ENCODE assay signal across 22 cellular contexts in genomic region chr14:100115726-100116125, GRCh38. TPM values are rescaled to one million over a fixed set of nuclear protein-coding genes. Genes with fewer than 3 reads are reported as not detected.
A peak's percentile ranks its signal among the peaks of the same experiment; 100 is the strongest.
DNase-seq lines count a peak whose midpoint lies in the region; ATAC-seq lines count a peak whose summit lies in the region.
"Had no signal": no experiment of that assay in that cellular context is flagged by ENCODE, and none has a peak within 500 bp of the region (broad histone marks: within the 10 kb centered on the region; RNA-seq: fewer than 3 reads in every experiment).

No MANE protein-coding gene starts in this region.

- no peak for DNase-seq in activated T-cell treated with anti-CD3 and anti-CD28 coated beads, Interleukin-2, amount 50 U/mL, for 72 hours
- no peak for DNase-seq in activated T-cell treated with anti-CD3 and anti-CD28 coated beads, Interleukin-2, amount 50 U/mL, for 4 hours
- no peak for DNase-seq in activated naive CD4-positive, alpha-beta T cell treated with anti-CD3 and anti-CD28 coated beads, Interleukin-2, amount 50 U/mL, for 72 hours (ENCODE audit: low spot score in 2 of 2)
- DNase-seq in medulla oblongata (ENCODE audit: extremely low spot score) (peak; percentile 92), substantia nigra (lab: John Stamatoyannopoulos, UW) (peak in 34 of 49 donors; percentile 23 to 84 (median 50)), NCI-H2107 (lab: John Stamatoyannopoulos, UW) (no peak)
- DNase-seq in stimulated activated CD8-positive, alpha-beta memory T cell treated with anti-CD3 and anti-CD28 coated beads, Interleukin-4, amount 100 ng/mL, for 48 hours, result no peak
- no peak for DNase-seq in CD8-positive, alpha-beta memory T cell
- DNase-seq: ACHN; activated CD4-positive, CD25-positive, alpha-beta regulatory T cell; lower lobe of right lung; NCI-H1105 treated with DMSO at 0.1 percent for 48 hours; NCI-H774; PC-3; SIG-M5; small intestine; T-helper 2 cell; tibial artery had no signal

- peaks cover 41% of the 10 kb centered on the region for H3K4me1 Mint-ChIP-seq in activated T-cell treated with anti-CD3 and anti-CD28 coated beads, Interleukin-2, amount 50 U/mL, for 72 hours (ENCODE audit: low read depth)
- H3K4me1 Mint-ChIP-seq in activated T-cell treated with anti-CD3 and anti-CD28 coated beads, Interleukin-2, amount 50 U/mL, for 4 hours (ENCODE audit: low read depth), result peaks cover 37% of the 10 kb centered on the region
- peaks cover 28 to 71% (median 38%) of the 10 kb centered on the region in 3 donors for H3K4me1 Mint-ChIP-seq in CD8-positive, alpha-beta memory T cell

- peaks cover 0 to 14% of the 10 kb centered on the region in 2 donors for H3K36me3 Mint-ChIP-seq in activated T-cell treated with anti-CD3 and anti-CD28 coated beads, Interleukin-2, amount 50 U/mL, for 72 hours (ENCODE audit: insufficient read depth in 2 of 2)
- peaks cover 30% of the 10 kb centered on the region for H3K36me3 Mint-ChIP-seq in activated T-cell treated with anti-CD3 and anti-CD28 coated beads, Interleukin-2, amount 50 U/mL, for 4 hours (ENCODE audit: insufficient read depth)
- peaks cover 0 to 14% of the 10 kb centered on the region in 2 donors for H3K36me3 Mint-ChIP-seq in activated naive CD4-positive, alpha-beta T cell treated with anti-CD3 and anti-CD28 coated beads, Interleukin-2, amount 50 U/mL, for 72 hours
- peaks cover 3 to 96% (median 18%) of the 10 kb centered on the region in 3 donors for H3K36me3 Mint-ChIP-seq in CD8-positive, alpha-beta memory T cell

- POLR2A ChIA-PET in CD8-positive, alpha-beta memory T cell (lab: Charles Lee), result no interaction called here

- CTCF ChIA-PET in CD8-positive, alpha-beta memory T cell (lab: Charles Lee), result interaction anchor here (1.5 to 58.3 kb wide), 3 partner anchors 11 to 77 kb away, joined by 7 to 1568 read pairs (median 7); partner anchors contain the start of gene EVL

- H3K4me3 Mint-ChIP-seq in activated T-cell treated with anti-CD3 and anti-CD28 coated beads, Interleukin-2, amount 50 U/mL, for 72 hours, result no peak overlapping the region
- H3K4me3 Mint-ChIP-seq in activated T-cell treated with anti-CD3 and anti-CD28 coated beads, Interleukin-2, amount 50 U/mL, for 4 hours, result no peak overlapping the region
- H3K4me3 Mint-ChIP-seq in CD8-positive, alpha-beta memory T cell, result no peak overlapping the region

- H3K36me3 ChIP-seq in CD8-positive, alpha-beta memory T cell (ENCODE audit: insufficient read depth, low read length), result peaks cover 85% of the 10 kb centered on the region
- H3K36me3 ChIP-seq: prostate gland, tibial artery had no signal

- no peak for ATAC-seq in activated T-cell treated with anti-CD3 and anti-CD28 coated beads, Interleukin-2, amount 50 U/mL, for 72 hours (replicated peaks in 1 of 2)
- ATAC-seq in activated T-cell treated with anti-CD3 and anti-CD28 coated beads, Interleukin-2, amount 50 U/mL, for 4 hours, result no peak
- no peak for ATAC-seq in activated naive CD4-positive, alpha-beta T cell treated with anti-CD3 and anti-CD28 coated beads, Interleukin-2, amount 50 U/mL, for 72 hours
- ATAC-seq: esophagus mucosa, lower lobe of right lung, PC-3 had no signal

- no peaks in the 10 kb centered on the region for H3K9me3 Mint-ChIP-seq in activated T-cell treated with anti-CD3 and anti-CD28 coated beads, Interleukin-2, amount 50 U/mL, for 72 hours
- no peaks in the 10 kb centered on the region for H3K9me3 Mint-ChIP-seq in activated T-cell treated with anti-CD3 and anti-CD28 coated beads, Interleukin-2, amount 50 U/mL, for 4 hours
- no peaks in the 10 kb centered on the region for H3K9me3 Mint-ChIP-seq in activated naive CD4-positive, alpha-beta T cell treated with anti-CD3 and anti-CD28 coated beads, Interleukin-2, amount 50 U/mL, for 72 hours
- H3K9me3 Mint-ChIP-seq in CD8-positive, alpha-beta memory T cell, result no peaks in the 10 kb centered on the region

- no peaks in the 10 kb centered on the region for H3K27me3 Mint-ChIP-seq in activated T-cell treated with anti-CD3 and anti-CD28 coated beads, Interleukin-2, amount 50 U/mL, for 72 hours (ENCODE audit: low read depth)
- no peaks in the 10 kb centered on the region for H3K27me3 Mint-ChIP-seq in activated T-cell treated with anti-CD3 and anti-CD28 coated beads, Interleukin-2, amount 50 U/mL, for 4 hours (ENCODE audit: low read depth)
- H3K27me3 Mint-ChIP-seq in CD8-positive, alpha-beta memory T cell, result no peaks in the 10 kb centered on the region

- H3K9me3 ChIP-seq in CD8-positive, alpha-beta memory T cell (ENCODE audit: low read length), result no peaks in the 10 kb centered on the region
- H3K9me3 ChIP-seq: lower lobe of right lung, prostate gland, tibial artery had no signal

- peaks cover 8% of the 10 kb centered on the region for H3K4me1 ChIP-seq in CD8-positive, alpha-beta memory T cell (ENCODE audit: insufficient read depth, low read length)
- H3K4me1 ChIP-seq: lower lobe of right lung, prostate gland had no signal

- peak overlapping the region; percentile 11 for H3K27ac Mint-ChIP-seq in activated T-cell treated with anti-CD3 and anti-CD28 coated beads, Interleukin-2, amount 50 U/mL, for 72 hours
- peak overlapping the region; percentile 52 to 92 for H3K27ac Mint-ChIP-seq in activated naive CD4-positive, alpha-beta T cell treated with anti-CD3 and anti-CD28 coated beads, Interleukin-2, amount 50 U/mL, for 72 hours
- H3K27ac Mint-ChIP-seq in CD8-positive, alpha-beta memory T cell, result peak overlapping the region in 4 of 8 donors; percentile 39 to 84 (median 58)

- no peaks in the 10 kb centered on the region for H3K27me3 ChIP-seq in CD8-positive, alpha-beta memory T cell (ENCODE audit: insufficient read depth, low read length, poor library complexity, severe bottlenecking)
- H3K27me3 ChIP-seq: tibial artery had no signal

- peak overlapping the region; percentile 99 for H3K27ac ChIP-seq in substantia nigra (ENCODE audit: low read depth, low read length, poor library complexity, severe bottlenecking)
- H3K27ac ChIP-seq in CD8-positive, alpha-beta memory T cell (ENCODE audit: low read depth, low read length), result no peak overlapping the region
- H3K27ac ChIP-seq: lower lobe of right lung, prostate gland, tibial artery had no signal

- no peak overlapping the region for H3K4me3 ChIP-seq in CD8-positive, alpha-beta memory T cell (ENCODE audit: low read length)
- H3K4me3 ChIP-seq: lower lobe of right lung, prostate gland, tibial artery had no signal

RNA-seq across cellular contexts. Expression of gene DEGS2, which starts 43.7 kb away (rescaled TPM):
- total RNA-seq in activated T-cell treated with anti-CD3 and anti-CD28 coated beads, Interleukin-2, amount 50 U/mL, for 72 hours, result 1 to 10 TPM; 1.8 to 4.2 TPM
- under 1 TPM; 0.19 to 0.40 (median 0.40) TPM for total RNA-seq in activated T-cell treated with anti-CD3 and anti-CD28 coated beads, Interleukin-2, amount 50 U/mL, for 4 hours
- 1 to 10 TPM; 1.4 to 3.2 TPM for total RNA-seq in activated naive CD4-positive, alpha-beta T cell treated with anti-CD3 and anti-CD28 coated beads, Interleukin-2, amount 50 U/mL, for 72 hours
- under 1 TPM; 0.35 to 0.42 TPM for total RNA-seq in CD8-positive, alpha-beta memory T cell
- 0.72 TPM for polyA plus RNA-seq in CD8-positive, alpha-beta memory T cell
- total RNA-seq: glomerular endothelial cell, HT1080 had no signal

RNA-seq across cellular contexts. Expression of gene EVL, which starts 50.5 kb away (rescaled TPM):
- total RNA-seq in activated T-cell treated with anti-CD3 and anti-CD28 coated beads, Interleukin-2, amount 50 U/mL, for 72 hours, result 100 to 1,000 TPM; 279 to 343 TPM
- total RNA-seq in activated T-cell treated with anti-CD3 and anti-CD28 coated beads, Interleukin-2, amount 50 U/mL, for 4 hours, result 100 to 1,000 TPM in 2 of 3 donors, 10 to 100 TPM in 1; 79.4 to 112 (median 107) TPM
- total RNA-seq in activated naive CD4-positive, alpha-beta T cell treated with anti-CD3 and anti-CD28 coated beads, Interleukin-2, amount 50 U/mL, for 72 hours, result 100 to 1,000 TPM; 342 to 426 TPM
- total RNA-seq in CD8-positive, alpha-beta memory T cell, result 100 to 1,000 TPM; 218 to 228 TPM
- polyA plus RNA-seq in CD8-positive, alpha-beta memory T cell, result 129 TPM

Comparison
In these comparisons a context has a peak if more than half of its experiments do, and no peak if none do; other contexts are left out.
1. DNase-seq: peak in medulla oblongata (single experiment) and substantia nigra (34 of 49); none in activated T-cell treated with anti-CD3 and anti-CD28 coated beads, Interleukin-2, amount 50 U/mL, for 72 hours (0 of 2), activated T-cell treated with anti-CD3 and anti-CD28 coated beads, Interleukin-2, amount 50 U/mL, for 4 hours (single experiment), activated naive CD4-positive, alpha-beta T cell treated with anti-CD3 and anti-CD28 coated beads, Interleukin-2, amount 50 U/mL, for 72 hours (0 of 2), stimulated activated CD8-positive, alpha-beta memory T cell treated with anti-CD3 and anti-CD28 coated beads, Interleukin-4, amount 100 ng/mL, for 48 hours (single experiment), CD8-positive, alpha-beta memory T cell (0 of 5) and NCI-H2107 (single experiment).